ENCODE assay signal across 8 cellular contexts in genomic region chr3:48989796-48990635, GRCh38.
DNase-seq lines count a peak whose midpoint lies in the region; ATAC-seq and TF ChIP-seq lines count a peak whose summit lies in the region.

P4HTM (plus strand) TSS chr3:48990241; CDS start chr3:48990257, 16 bp downstream.

- H3K9me3 Mint-ChIP-seq in activated T-cell treated with anti-CD3 and anti-CD28 coated beads, Interleukin-2, amount 50 U/mL, for 24 hours: no peaks in the 10 kb centered on the region

- peak within 1 kb of the TSS; percentile 81 for H3K4me3 ChIP-seq in OCI-LY3 (ENCODE audit: low read length)
- H3K4me3 ChIP-seq in muscle layer of duodenum (ENCODE audit: low read depth in 1 of 2, low read length in 2 of 2): peak within 1 kb of the TSS; percentile 89 to 97

- H3K36me3 ChIP-seq in OCI-LY3 (replicated peaks; ENCODE audit: low read depth, low read length) (peaks cover 12% of the 10 kb centered on the region), muscle layer of duodenum (ENCODE audit: control insufficient read depth in 1 of 2, insufficient read depth in 2 of 2, low read length in 2 of 2) (peaks cover 11 to 12% of the 10 kb centered on the region in 2 donors)

- peak within 1 kb of the TSS; percentile 64 for H2AFZ ChIP-seq in OCI-LY3 (ENCODE audit: low read depth, low read length)

- peak; percentile 89 for TF ChIP-seq POLR2A in erythroblast (IDR thresholded peaks at IDR 0.05; ENCODE audit: low read length)

- H3K36me3 Mint-ChIP-seq in activated T-cell treated with anti-CD3 and anti-CD28 coated beads, Interleukin-2, amount 50 U/mL, for 24 hours (ENCODE audit: low read depth): peaks cover 61% of the 10 kb centered on the region

- H3K27ac ChIP-seq in OCI-LY3 (ENCODE audit: low read length) (peak within 1 kb of the TSS; percentile 57), muscle layer of duodenum (ENCODE audit: low read length) (peak within 1 kb of the TSS; percentile 96)

- peaks cover 36% of the 10 kb centered on the region for H3K79me2 ChIP-seq in OCI-LY3 (ENCODE audit: low read length)

- H3K9me3 ChIP-seq in OCI-LY3 (ENCODE audit: insufficient read depth, low read length) (no peaks in the 10 kb centered on the region), muscle layer of duodenum (ENCODE audit: control insufficient read depth in 1 of 2, low read length in 2 of 2) (no peaks in the 10 kb centered on the region)

- peak; percentile 93 for DNase-seq in AG08395 (ENCODE audit: low spot score)
- peak; percentile 86 for DNase-seq in activated T-cell treated with anti-CD3 and anti-CD28 coated beads, Interleukin-2, amount 50 U/mL, for 24 hours
- peak; percentile 90 to 94 for DNase-seq in erythroblast (lab: John Stamatoyannopoulos, UW)
- DNase-seq in stimulated activated CD8-positive, alpha-beta memory T cell treated with anti-CD3 and anti-CD28 coated beads, Interleukin-7, amount 100 ng/mL, for 1 hour (ENCODE audit: low read depth in 2 of 2): peak; percentile 54 to 68

- peak within 1 kb of the TSS; percentile 93 for H3K27ac Mint-ChIP-seq in activated T-cell treated with anti-CD3 and anti-CD28 coated beads, Interleukin-2, amount 50 U/mL, for 24 hours

- H3K9ac ChIP-seq in OCI-LY3 (ENCODE audit: low read length): peak within 1 kb of the TSS; percentile 86

- H3K4me1 ChIP-seq in OCI-LY3 (ENCODE audit: low read length): peaks cover 15% of the 10 kb centered on the region
- peaks cover 15 to 23% of the 10 kb centered on the region in 2 donors for H3K4me1 ChIP-seq in muscle layer of duodenum (ENCODE audit: control insufficient read depth in 1 of 2, insufficient read depth in 2 of 2, low read length in 2 of 2)

- peaks cover 44% of the 10 kb centered on the region for H3K4me1 Mint-ChIP-seq in activated T-cell treated with anti-CD3 and anti-CD28 coated beads, Interleukin-2, amount 50 U/mL, for 24 hours (ENCODE audit: low read depth)

- no peaks in the 10 kb centered on the region for H4K20me1 ChIP-seq in OCI-LY3 (ENCODE audit: insufficient read depth, low read length)

- H3K27me3 Mint-ChIP-seq in activated T-cell treated with anti-CD3 and anti-CD28 coated beads, Interleukin-2, amount 50 U/mL, for 24 hours: no peaks in the 10 kb centered on the region

- TF ChIP-seq CTCF in OCI-LY3 (IDR thresholded peaks at IDR 0.05; ENCODE audit: low read depth, low read length): peak; percentile 50

- no peaks in the 10 kb centered on the region for H3K27me3 ChIP-seq in OCI-LY3 (ENCODE audit: low read depth, low read length)
- H3K27me3 ChIP-seq in muscle layer of duodenum (ENCODE audit: low read depth, low read length): no peaks in the 10 kb centered on the region

- peak; percentile 59 for ATAC-seq in GM18867 (IDR thresholded peaks at IDR 0.05; ENCODE audit: unreplicated experiment)
- ATAC-seq in HG03432 (IDR thresholded peaks at IDR 0.05; ENCODE audit: unreplicated experiment): peak; percentile 69

- H3K4me3 Mint-ChIP-seq in activated T-cell treated with anti-CD3 and anti-CD28 coated beads, Interleukin-2, amount 50 U/mL, for 24 hours: peak within 1 kb of the TSS; percentile 92

- peak within 1 kb of the TSS; percentile 95 for H3K4me2 ChIP-seq in OCI-LY3 (ENCODE audit: low read length)

Comparison
In these comparisons a context has a peak if more than half of its experiments do, and no peak if none do; other contexts are left out.
1. Peak in every context shown above with its lines: DNase-seq, ATAC-seq, H3K4me3 ChIP-seq and H3K27ac ChIP-seq.